8 cellular contexts compared by ENCODE assay signal in the genomic region with DNA sequence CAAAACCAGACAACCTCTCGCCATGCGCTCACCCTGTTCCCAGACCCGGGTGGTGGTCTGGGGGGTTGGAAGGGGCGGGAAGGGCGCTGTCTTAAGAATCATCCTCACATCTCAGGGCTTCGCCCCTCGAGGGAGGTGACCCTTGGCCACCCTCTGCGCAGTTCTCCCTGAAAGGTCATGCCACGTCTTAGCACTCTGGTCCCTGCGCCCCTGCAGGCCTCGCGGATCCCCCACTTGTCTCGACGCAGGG. TPM values are rescaled to one million over a fixed set of nuclear protein-coding genes. Genes with fewer than 3 reads are reported as not detected.
DNase-seq lines count a peak whose midpoint lies in the region; ATAC-seq and TF ChIP-seq lines count a peak whose summit lies in the region.

No MANE protein-coding gene starts in this region.

- H2AFZ ChIP-seq in Loucy (ENCODE audit: low read length) = peak overlapping the region; percentile 77; the same call in 1 of the 2 replicates
- H2AFZ ChIP-seq in OCI-LY7 (ENCODE audit: low read length) = no peak overlapping the region

- H3K4me1 ChIP-seq in Loucy (ENCODE audit: insufficient read depth, low read length, poor library complexity, severe bottlenecking) = no peaks in the 10 kb centered on the region
- no peaks in the 10 kb centered on the region for H3K4me1 ChIP-seq in OCI-LY7 (ENCODE audit: insufficient read depth, low read length, poor library complexity, severe bottlenecking)

- peak in 1 of 2 donors; percentile 46 for ATAC-seq in naive thymus-derived CD8-positive, alpha-beta T cell
- ATAC-seq in HG03521 (IDR thresholded peaks at IDR 0.05; ENCODE audit: unreplicated experiment) = no peak

- H3K9ac ChIP-seq in Loucy (ENCODE audit: low read depth, low read length, poor library complexity, severe bottlenecking) = no peak overlapping the region

- H3K9me3 ChIP-seq in Loucy (ENCODE audit: insufficient read depth, low read depth, low read length) (no peaks in the 10 kb centered on the region), OCI-LY7 (ENCODE audit: low read length) (no peaks in the 10 kb centered on the region)

- H3K27ac ChIP-seq in dorsolateral prefrontal cortex (peak overlapping the region in 29 of 59 donors; percentile 8 to 82 (median 57)), OCI-LY7 (ENCODE audit: low read depth, low read length, poor library complexity, severe bottlenecking) (no peak overlapping the region)

- H3K79me2 ChIP-seq in Loucy (ENCODE audit: insufficient read depth, low read length) (no peaks in the 10 kb centered on the region), OCI-LY7 (ENCODE audit: insufficient read depth, low read depth, low read length) (no peaks in the 10 kb centered on the region)

- no peak overlapping the region for H3K27ac Mint-ChIP-seq in naive thymus-derived CD8-positive, alpha-beta T cell

- H3K9me2 ChIP-seq in Loucy (replicated peaks; ENCODE audit: low read depth, low read length) (no peaks in the 10 kb centered on the region), OCI-LY7 (ENCODE audit: insufficient read depth, low read length) (no peaks in the 10 kb centered on the region)

- TF ChIP-seq CTCF in AG10803 (conservative IDR thresholded peaks at IDR 0.05; ENCODE audit: low read length) (no peak), Loucy (conservative IDR thresholded peaks at IDR 0.05; ENCODE audit: low read length) (no peak), dorsolateral prefrontal cortex (IDR thresholded peaks at IDR 0.05 in 54 of 56, conservative IDR thresholded peaks at IDR 0.05 in 2 of 56; ENCODE audit: low read depth in 1 of 56, partially characterized antibody in 56 of 56) (no peak), OCI-LY7 (conservative IDR thresholded peaks at IDR 0.05; ENCODE audit: low read length) (no peak)

- peak overlapping the region in 9 of 10 donors; percentile 65 to 85 (median 80) for H3K4me3 Mint-ChIP-seq in naive thymus-derived CD8-positive, alpha-beta T cell

- H3K9me3 Mint-ChIP-seq in naive thymus-derived CD8-positive, alpha-beta T cell = no peaks in the 10 kb centered on the region

- no peaks in the 10 kb centered on the region for H3K27me3 ChIP-seq in Loucy (ENCODE audit: insufficient read depth, low read length, poor library complexity, severe bottlenecking)
- peaks cover 0 to 35% (median 0%) of the 10 kb centered on the region in 45 donors for H3K27me3 ChIP-seq in dorsolateral prefrontal cortex

- H4K20me1 ChIP-seq in Loucy (ENCODE audit: insufficient read depth, low read length, poor library complexity, severe bottlenecking) (no peaks in the 10 kb centered on the region), OCI-LY7 (ENCODE audit: insufficient read depth, low read length) (no peaks in the 10 kb centered on the region)

- peaks cover 0 to 2% (median 0%) of the 10 kb centered on the region in 3 donors for H3K36me3 Mint-ChIP-seq in naive thymus-derived CD8-positive, alpha-beta T cell

- H3K4me3 ChIP-seq in AG10803 (ENCODE audit: low read length) (peak overlapping the region; percentile 79), Loucy (ENCODE audit: low read length, poor library complexity, severe bottlenecking) (no peak overlapping the region), dorsolateral prefrontal cortex (peak overlapping the region in 58 of 59 donors; percentile 32 to 81 (median 66)), OCI-LY7 (ENCODE audit: low read depth, low read length, poor library complexity, severe bottlenecking) (no peak overlapping the region)

- no peaks in the 10 kb centered on the region for H3F3A ChIP-seq in Loucy (ENCODE audit: low read depth)

- DNase-seq in AG10803 (ENCODE audit: low read depth) (no peak), dorsolateral prefrontal cortex (no peak), NCI-H510A (lab: John Stamatoyannopoulos, UW) (no peak), OCI-LY7 (ENCODE audit: low spot score) (no peak), NCI-H1105 (lab: John Stamatoyannopoulos, UW) (no peak)
- DNase-seq in naive thymus-derived CD8-positive, alpha-beta T cell = no peak

- H3K4me2 ChIP-seq in Loucy (ENCODE audit: low read depth, low read length, poor library complexity, severe bottlenecking) = no peak overlapping the region
- H3K4me2 ChIP-seq in OCI-LY7 (ENCODE audit: low read length) = no peak overlapping the region

- POLR2A ChIA-PET in naive thymus-derived CD8-positive, alpha-beta T cell (lab: Charles Lee) = no interaction called here
- POLR2A ChIA-PET in OCI-LY7 (lab: Charles Lee) = interaction anchor here (0.6 kb wide), 1 partner anchor 700 kb away, joined by 3 read pairs; no protein-coding TSS in a partner anchor

- H3K36me3 ChIP-seq in Loucy (ENCODE audit: insufficient read depth, low read length) (no peaks in the 10 kb centered on the region), OCI-LY7 (ENCODE audit: insufficient read depth, low read length) (no peaks in the 10 kb centered on the region)

- CTCF ChIA-PET in OCI-LY7 (lab: Charles Lee; ENCODE audit: unreplicated experiment) = no interaction called here

- intact Hi-C loops in dorsolateral prefrontal cortex (cut with DNase I) (no loop called here), OCI-LY7 (cut with micrococcal nuclease; ENCODE audit: unreplicated experiment) (no loop called here)

- H3K27me3 Mint-ChIP-seq in naive thymus-derived CD8-positive, alpha-beta T cell = peaks cover 13 to 45% (median 33%) of the 10 kb centered on the region in 5 donors

- peaks cover 4 to 26% (median 15%) of the 10 kb centered on the region in 4 donors for H3K4me1 Mint-ChIP-seq in naive thymus-derived CD8-positive, alpha-beta T cell

- BruUV-seq in OCI-LY7 (replicated peaks; lab: Mats Ljungman, UMichigan) = no TSS peak

RNA-seq across cellular contexts. Expression of a gene that starts 40.6 kb away (rescaled TPM):
- total RNA-seq in dorsolateral prefrontal cortex = 100 to 1,000 TPM in 4 of 120 experiments, 10 to 100 TPM in 116; 46.1 to 105 (median 75.4) TPM
- total RNA-seq in naive thymus-derived CD8-positive, alpha-beta T cell = 10 to 100 TPM; 49.4 to 51.3 TPM
- 1 to 10 TPM; 4.8 to 9.4 (median 6.7) TPM for polyA plus RNA-seq in naive thymus-derived CD8-positive, alpha-beta T cell
- 21.7 and 23.8 TPM in 2 replicates for total RNA-seq in OCI-LY7 (2014; rRNA removed; shearing (Covaris generic))
- total RNA-seq in OCI-LY7 (2022) = 23.7 and 24.7 TPM in 2 replicates

Comparison
In these comparisons a context has a peak if more than half of its experiments do, and no peak if none do; other contexts are left out.
1. H3K4me3 ChIP-seq: peak in AG10803 (single experiment) and dorsolateral prefrontal cortex (58 of 59); none in Loucy (single experiment) and OCI-LY7 (single experiment).